9 cellular contexts compared by ENCODE assay signal in the genomic region with DNA sequence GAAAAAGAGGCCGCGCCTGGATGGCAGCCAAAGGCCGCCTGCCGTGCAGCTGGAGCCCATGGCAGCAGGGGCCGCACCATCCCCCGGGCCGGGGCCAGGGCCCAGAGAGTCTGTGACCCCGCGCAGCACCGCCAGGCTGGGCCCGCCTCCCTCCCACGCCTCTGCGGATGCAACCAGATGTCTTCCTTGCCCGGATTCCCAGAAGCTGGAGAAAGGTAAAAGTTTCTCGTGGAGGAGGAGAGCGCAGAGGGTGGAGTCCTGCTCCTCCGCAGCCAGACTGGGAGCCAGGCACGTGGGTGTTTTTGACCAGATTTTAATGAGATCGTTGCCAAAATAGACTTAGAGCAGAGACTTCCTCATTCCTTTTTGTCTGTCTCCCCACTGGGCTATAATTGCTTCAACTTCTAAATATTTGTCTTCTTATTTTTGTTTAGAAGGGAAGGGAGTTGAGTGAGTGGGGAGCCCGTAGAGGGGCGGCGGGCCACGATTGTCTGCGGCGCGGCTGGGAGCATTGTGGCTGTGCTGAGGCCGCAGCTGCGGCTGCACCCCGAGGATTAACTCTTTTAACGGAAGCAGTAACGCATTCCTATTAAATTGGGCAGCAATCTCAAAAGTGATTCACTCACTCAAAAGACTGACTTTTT. TPM values are rescaled to one million over a fixed set of nuclear protein-coding genes. Genes with fewer than 3 reads are reported as not detected.
DNase-seq lines count a peak whose midpoint lies in the region; ATAC-seq, FAIRE-seq and TF ChIP-seq lines count a peak whose summit lies in the region.
"Had no signal": no experiment of that assay in that cellular context is flagged by ENCODE, and none has a peak within 500 bp of the region (broad histone marks: within the 10 kb centered on the region; RNA-seq: fewer than 3 reads in every experiment).

No MANE protein-coding gene starts in this region.

- FAIRE-seq in small intestine (lab: Jason Lieb, UNC) = no peak

- DNase-seq in NCI-H82 (lab: John Stamatoyannopoulos, UW) (peak; percentile 52), NCI-H82 treated with DMSO at 0.1 percent for 48 hours (lab: John Stamatoyannopoulos, UW; ENCODE audit: unreplicated experiment) (no peak), cerebellar cortex (ENCODE audit: low spot score) (peak; percentile 38), right lobe of liver (peak in 2 of 3 donors; percentile 78 to 82), vagina (ENCODE audit: extremely low spot score in 2 of 2) (no peak), small intestine (no peak), SW 1271 (lab: John Stamatoyannopoulos, UW) (no peak)
- no peak for DNase-seq in activated CD4-positive, alpha-beta T cell treated with anti-CD3 and anti-CD28 coated beads for 48 hours

- intact Hi-C loops in right lobe of liver (cut with DNase I) = loop anchor here in 1 of 2 donors (10.0 kb wide), 1 partner anchor 66 kb away; no protein-coding TSS in a partner anchor
- intact Hi-C loops in vagina (cut with DNase I) = no loop called here

- H3K27me3 ChIP-seq in right lobe of liver (no peaks in the 10 kb centered on the region), vagina (no peaks in the 10 kb centered on the region), small intestine (ENCODE audit: control insufficient read depth in 2 of 2, insufficient read depth in 2 of 2, low read length in 2 of 2) (no peaks in the 10 kb centered on the region)

- TF ChIP-seq CTCF in right lobe of liver (IDR thresholded peaks at IDR 0.05) = no peak
- no peak for TF ChIP-seq CTCF in vagina (IDR thresholded peaks at IDR 0.05)

- 55% methylated on average over 19 of the region's 31 CpGs for WGBS in right lobe of liver (ENCODE audit: insufficient coverage, low coverage, low lambda C conversion rate, missing lambda C conversion rate)
- 53 to 85% (median 82%) methylated on average over 31 of the region's 31 CpGs for WGBS in small intestine, 3 donors

- TF ChIP-seq POLR2A in right lobe of liver (IDR thresholded peaks at IDR 0.05) = no peak
- TF ChIP-seq POLR2A in vagina (IDR thresholded peaks at IDR 0.05) = no peak

- H3K4me3 ChIP-seq in right lobe of liver (no peak overlapping the region), vagina (peak overlapping the region; percentile 17 to 33), small intestine (ENCODE audit: low read depth in 1 of 2, low read length in 2 of 2) (no peak overlapping the region)

- H3K9me3 ChIP-seq in right lobe of liver = no peaks in the 10 kb centered on the region
- no peaks in the 10 kb centered on the region for H3K9me3 ChIP-seq in vagina
- no peaks in the 10 kb centered on the region for H3K9me3 ChIP-seq in small intestine (ENCODE audit: control insufficient read depth, low read depth)

- H3K36me3 ChIP-seq in right lobe of liver (peaks cover 0 to 78% (median 33%) of the 10 kb centered on the region in 4 donors), vagina (peaks cover 0 to 45% of the 10 kb centered on the region in 2 donors), small intestine (ENCODE audit: control insufficient read depth in 2 of 2, insufficient read depth in 2 of 2, low read length in 2 of 2) (peaks cover 4 to 11% of the 10 kb centered on the region in 2 donors)

- H3K4me1 ChIP-seq in right lobe of liver (peaks cover 0 to 17% (median 3%) of the 10 kb centered on the region in 4 donors), vagina (peaks cover 34% of the 10 kb centered on the region), small intestine (ENCODE audit: control insufficient read depth in 2 of 2, insufficient read depth in 1 of 2, low read depth in 1 of 2, low read length in 1 of 2) (no peaks in the 10 kb centered on the region)

- peak; percentile 29 to 85 (median 33) for ATAC-seq in right lobe of liver

- H3K27ac ChIP-seq in right lobe of liver = peak overlapping the region in 1 of 3 donors; percentile 15
- peak overlapping the region; percentile 74 for H3K27ac ChIP-seq in vagina
- peak overlapping the region in 1 of 2 donors; percentile 27 for H3K27ac ChIP-seq in small intestine (ENCODE audit: low read depth in 1 of 2, low read length in 1 of 2)
- H3K27ac ChIP-seq: C4-2B had no signal

RNA-seq across cellular contexts. Expression of a gene that starts 22.8 kb away (rescaled TPM):
- total RNA-seq in right lobe of liver (100 to 1,000 TPM in 2 of 6 experiments, 10 to 100 TPM in 4; 70.1 to 210 (median 85.0) TPM), vagina (141 TPM)
- 100 to 1,000 TPM; 215 to 350 (median 281) TPM for polyA plus RNA-seq in small intestine

RNA-seq across cellular contexts. Expression of a gene that starts 40.4 kb away (rescaled TPM):
- total RNA-seq in right lobe of liver = 100 to 1,000 TPM; 151 to 380 (median 221) TPM
- total RNA-seq in vagina = 29.0 TPM
- polyA plus RNA-seq in small intestine = 1 to 10 TPM; 1.1 to 4.8 (median 3.8) TPM

RNA-seq across cellular contexts. Expression of a gene that starts 46.4 kb away (rescaled TPM):
- total RNA-seq in right lobe of liver = 10 to 100 TPM; 22.3 to 50.9 (median 42.2) TPM
- total RNA-seq in vagina = 29.7 TPM
- polyA plus RNA-seq in small intestine = 100 to 1,000 TPM in 1 of 3 donors, 10 to 100 TPM in 2; 60.2 to 124 (median 68.9) TPM

Comparison
In these comparisons a context has a peak if more than half of its experiments do, and no peak if none do; other contexts are left out.
1. DNase-seq: peak in NCI-H82 (single experiment), cerebellar cortex (single experiment) and right lobe of liver (2 of 3); none in NCI-H82 treated with DMSO at 0.1 percent for 48 hours (single experiment), vagina (0 of 2), small intestine (single experiment), SW 1271 (0 of 2) and activated CD4-positive, alpha-beta T cell treated with anti-CD3 and anti-CD28 coated beads for 48 hours (single experiment).
2. H3K4me3 ChIP-seq: peak in vagina (2 of 2); none in right lobe of liver (0 of 3) and small intestine (0 of 2).